ENCODE assay signal across 10 cellular contexts in the genomic region with DNA sequence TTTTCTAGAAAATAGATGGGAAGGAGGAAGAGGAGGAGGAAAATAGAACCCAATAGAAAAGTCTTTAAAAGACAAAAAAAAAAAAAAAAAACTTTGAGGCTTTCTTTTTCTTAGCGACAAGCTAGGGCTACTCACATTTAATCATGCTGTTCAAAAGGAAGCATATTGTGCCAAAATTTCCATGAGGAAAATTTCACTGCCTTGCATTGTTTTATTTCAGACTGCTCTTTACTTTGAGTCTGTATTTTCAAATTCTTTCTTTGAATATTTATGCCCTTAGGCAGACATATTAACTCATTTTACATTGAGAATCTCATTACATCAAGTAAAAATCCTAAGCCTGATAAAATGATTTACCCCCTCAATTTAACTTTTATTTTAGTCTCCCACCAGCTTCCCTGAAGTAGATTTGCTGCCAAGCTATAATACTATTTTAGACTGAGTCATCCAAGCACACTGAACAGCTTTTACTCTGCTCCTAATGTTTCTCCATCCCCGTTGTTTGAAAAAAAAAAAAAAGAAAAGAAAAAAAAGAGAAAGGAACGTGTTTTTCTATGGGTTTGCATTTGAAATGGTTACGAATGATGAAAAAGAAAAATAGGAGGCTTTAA.
DNase-seq lines count a peak whose midpoint lies in the region; ATAC-seq and TF ChIP-seq lines count a peak whose summit lies in the region.
"Had no signal": no experiment of that assay in that cellular context is flagged by ENCODE, and none has a peak within 500 bp of the region (broad histone marks: within the 10 kb centered on the region; RNA-seq: fewer than 3 reads in every experiment).

No MANE protein-coding gene starts in this region.

- H3K9me3 Mint-ChIP-seq in brain (no peaks in the 10 kb centered on the region), immature natural killer cell (no peaks in the 10 kb centered on the region)
- H3K9me3 Mint-ChIP-seq in CD8-positive, alpha-beta memory T cell = no peaks in the 10 kb centered on the region

- peak; percentile 69 for DNase-seq in NCI-H2171 treated with DMSO at 0.1 percent for 48 hours (lab: John Stamatoyannopoulos, UW)
- no peak for DNase-seq in NCI-H2171 (lab: John Stamatoyannopoulos, UW)
- no peak for DNase-seq in immature natural killer cell
- DNase-seq in psoas muscle = no peak
- no peak for DNase-seq in CD8-positive, alpha-beta memory T cell

- WGBS in psoas muscle, 3 donors = 22 to 26% (median 24%) methylated on average over 4 of the region's 4 CpGs

- POLR2A ChIA-PET in CD8-positive, alpha-beta memory T cell (lab: Charles Lee) = interaction anchor here (0.7 kb wide), 1 partner anchor 239 kb away, joined by 5 read pairs; no protein-coding TSS in a partner anchor

- no peaks in the 10 kb centered on the region for H3K36me3 Mint-ChIP-seq in brain
- H3K36me3 Mint-ChIP-seq in immature natural killer cell = peaks cover 0 to 4% (median 3%) of the 10 kb centered on the region in 3 donors
- H3K36me3 Mint-ChIP-seq in CD8-positive, alpha-beta memory T cell = peaks cover 0 to 24% (median 5%) of the 10 kb centered on the region in 3 donors

- TF ChIP-seq CTCF in brain (conservative IDR thresholded peaks at IDR 0.05) = no peak
- no peak for TF ChIP-seq CTCF in psoas muscle (IDR thresholded peaks at IDR 0.05)

- H3K27ac ChIP-seq in temporal lobe (ENCODE audit: low read depth, low read length) (peak overlapping the region; percentile 52), psoas muscle (no peak overlapping the region)
- H3K27ac ChIP-seq in CD8-positive, alpha-beta memory T cell (ENCODE audit: low read depth, low read length) = no peak overlapping the region
- H3K27ac ChIP-seq: 22Rv1 had no signal

- H3K27ac Mint-ChIP-seq in brain (peak overlapping the region; percentile 68 to 96 (median 92)), immature natural killer cell (peak overlapping the region; percentile 26 to 79 (median 54))
- H3K27ac Mint-ChIP-seq in CD8-positive, alpha-beta memory T cell = peak overlapping the region in 4 of 8 donors; percentile 11 to 81 (median 30)

- ATAC-seq in psoas muscle (no peak), GM19351 (IDR thresholded peaks at IDR 0.05; ENCODE audit: unreplicated experiment) (no peak)

- H3K9me3 ChIP-seq in psoas muscle = no peaks in the 10 kb centered on the region
- H3K9me3 ChIP-seq in CD8-positive, alpha-beta memory T cell (ENCODE audit: low read length) = no peaks in the 10 kb centered on the region

- H3K4me3 Mint-ChIP-seq in brain = peak overlapping the region; percentile 23 to 80 (median 57)
- peak overlapping the region in 2 of 5 donors; percentile 26 to 51 for H3K4me3 Mint-ChIP-seq in immature natural killer cell
- H3K4me3 Mint-ChIP-seq in CD8-positive, alpha-beta memory T cell = no peak overlapping the region

- no peaks in the 10 kb centered on the region for H3K4me1 ChIP-seq in psoas muscle
- peaks cover 7% of the 10 kb centered on the region for H3K4me1 ChIP-seq in CD8-positive, alpha-beta memory T cell (ENCODE audit: insufficient read depth, low read length)

- H3K27me3 Mint-ChIP-seq in brain = no peaks in the 10 kb centered on the region
- peaks cover 0 to 2% (median 0%) of the 10 kb centered on the region in 3 donors for H3K27me3 Mint-ChIP-seq in immature natural killer cell (ENCODE audit: low read depth in 3 of 3)
- H3K27me3 Mint-ChIP-seq in CD8-positive, alpha-beta memory T cell = no peaks in the 10 kb centered on the region

- CTCF ChIA-PET in CD8-positive, alpha-beta memory T cell (lab: Charles Lee) = no interaction called here

- no peak overlapping the region for H3K4me3 ChIP-seq in psoas muscle
- no peak overlapping the region for H3K4me3 ChIP-seq in CD8-positive, alpha-beta memory T cell (ENCODE audit: low read length)
- H3K4me3 ChIP-seq: K562 had no signal

- H3K27me3 ChIP-seq in psoas muscle (ENCODE audit: insufficient read depth in 3 of 3, low read length in 2 of 3) = no peaks in the 10 kb centered on the region
- H3K27me3 ChIP-seq in CD8-positive, alpha-beta memory T cell (ENCODE audit: insufficient read depth, low read length, poor library complexity, severe bottlenecking) = no peaks in the 10 kb centered on the region

- intact Hi-C loops in psoas muscle (cut with DNase I) = no loop called here

- H3K4me1 Mint-ChIP-seq in brain (peaks cover 72% of the 10 kb centered on the region), immature natural killer cell (peaks cover 28 to 29% of the 10 kb centered on the region in 2 donors)
- peaks cover 17 to 52% (median 44%) of the 10 kb centered on the region in 3 donors for H3K4me1 Mint-ChIP-seq in CD8-positive, alpha-beta memory T cell

- H3K36me3 ChIP-seq in psoas muscle (ENCODE audit: insufficient read depth in 1 of 2, low read depth in 1 of 2) = no peaks in the 10 kb centered on the region
- no peaks in the 10 kb centered on the region for H3K36me3 ChIP-seq in CD8-positive, alpha-beta memory T cell (ENCODE audit: insufficient read depth, low read length)

Comparison
In these comparisons a context has a peak if more than half of its experiments do, and no peak if none do; other contexts are left out.
1. H3K4me3 Mint-ChIP-seq: peak in brain (5 of 5); none in CD8-positive, alpha-beta memory T cell (0 of 7).